In genomic region chr15:61186905-61187865, GRCh38 we compare ENCODE assay signal across 15 cellular contexts. TPM values are rescaled to one million over a fixed set of nuclear protein-coding genes. Genes with fewer than 3 reads are reported as not detected.
DNase-seq lines count a peak whose midpoint lies in the region; ATAC-seq and TF ChIP-seq lines count a peak whose summit lies in the region.
"Had no signal": no experiment of that assay in that cellular context is flagged by ENCODE, and none has a peak within 500 bp of the region (broad histone marks: within the 10 kb centered on the region; RNA-seq: fewer than 3 reads in every experiment).

No MANE protein-coding gene starts in this region.

- no peak for TF ChIP-seq EP300 in sigmoid colon (IDR thresholded peaks at IDR 0.05)

- H3K9ac ChIP-seq in GM23248, result no peak overlapping the region
- H3K9ac ChIP-seq: parathyroid adenoma had no signal

- H3K27ac ChIP-seq in GM23248, result no peak overlapping the region
- H3K27ac ChIP-seq in heart right ventricle, result peak overlapping the region in 2 of 10 donors; percentile 6 to 39
- peak overlapping the region in 3 of 4 donors; percentile 31 to 44 (median 41) for H3K27ac ChIP-seq in sigmoid colon
- H3K27ac ChIP-seq: parathyroid adenoma, Peyer's patch had no signal

- H3K4me1 ChIP-seq in GM23248 (ENCODE audit: insufficient read depth), result no peaks in the 10 kb centered on the region
- H3K4me1 ChIP-seq in heart right ventricle, result peaks cover 0 to 12% (median 0%) of the 10 kb centered on the region in 9 donors
- H3K4me1 ChIP-seq in sigmoid colon, result peaks cover 0 to 26% (median 13%) of the 10 kb centered on the region in 4 donors
- H3K4me1 ChIP-seq: parathyroid adenoma, Peyer's patch had no signal

- no peak overlapping the region for H3K4me2 ChIP-seq in GM23248 (ENCODE audit: unreplicated experiment)

- 0 out of 2 replicates have a peak, but pooled peaks have one; percentile 26 for ATAC-seq in WTC11
- ATAC-seq in heart right ventricle, result peak in 7 of 8 donors; percentile 56 to 77 (median 72)
- no peak for ATAC-seq in HG03039 (IDR thresholded peaks at IDR 0.05; ENCODE audit: unreplicated experiment)
- ATAC-seq in GM18519 (IDR thresholded peaks at IDR 0.05; ENCODE audit: low FRiP score, unreplicated experiment), result no peak
- ATAC-seq: stimulated activated effector memory CD8-positive, alpha-beta T cell treated with anti-CD3 and anti-CD28 coated beads, Interleukin-12 subunit alpha, Interleukin-12 subunit beta, amount 100 ng/mL, for 72 hours had no signal

- POLR2A ChIA-PET in WTC11 (lab: Charles Lee), result interaction anchor here (0.7 kb wide), 1 partner anchor 553 kb away, joined by 4 read pairs; no protein-coding TSS in a partner anchor

- no peak for TF ChIP-seq POLR2A in sigmoid colon (IDR thresholded peaks at IDR 0.05)

- in situ Hi-C loops in GM23248 (cut with MboI), result no loop called here

- H3K36me3 Mint-ChIP-seq in WTC11, result peaks cover 16% of the 10 kb centered on the region
- H3K36me3 Mint-ChIP-seq: stimulated activated effector memory CD8-positive, alpha-beta T cell treated with anti-CD3 and anti-CD28 coated beads, Interleukin-12 subunit alpha, Interleukin-12 subunit beta, amount 100 ng/mL, for 72 hours had no signal

- WGBS in GM23248 (ENCODE audit: low coverage in 1 of 2, low lambda C conversion rate in 2 of 2, missing lambda C conversion rate in 2 of 2), 2 experiments, result 43 to 52% methylated on average over 20 of the region's 20 CpGs
- WGBS in heart right ventricle, 2 donors, result 38 to 49% methylated on average over 20 of the region's 20 CpGs
- 72 to 85% methylated on average over 20 of the region's 20 CpGs for WGBS in sigmoid colon, 2 donors

- H4K20me1 ChIP-seq in GM23248 (ENCODE audit: insufficient read depth), result no peaks in the 10 kb centered on the region

- no peaks in the 10 kb centered on the region; the same call in 1 of the 2 replicates for H3K79me2 ChIP-seq in GM23248 (ENCODE audit: insufficient read depth)
- H3K79me2 ChIP-seq: parathyroid adenoma had no signal

- no peak overlapping the region for H2AFZ ChIP-seq in GM23248
- H2AFZ ChIP-seq: parathyroid adenoma had no signal

- no peaks in the 10 kb centered on the region for H3K9me2 ChIP-seq in GM23248 (ENCODE audit: insufficient read depth)

- intact Hi-C loops in heart right ventricle (cut with DNase I), result no loop called here
- intact Hi-C loops in sigmoid colon (cut with DNase I), result no loop called here

- H3K27me3 Mint-ChIP-seq in WTC11 (ENCODE audit: low read depth), result no peaks in the 10 kb centered on the region; the same call in 1 of the 2 replicates

- peaks cover 22% of the 10 kb centered on the region for H3K4me1 Mint-ChIP-seq in WTC11
- H3K4me1 Mint-ChIP-seq: activated CD4-positive, alpha-beta memory T cell treated with anti-CD3 and anti-CD28 coated beads, Interleukin-2, amount 10 ng/mL, durations not matched to agents 7 days and 5 days; stimulated activated effector memory CD8-positive, alpha-beta T cell treated with anti-CD3 and anti-CD28 coated beads, Interleukin-12 subunit alpha, Interleukin-12 subunit beta, amount 100 ng/mL, for 72 hours had no signal

- DNase-seq in GM23248 (peak; percentile 6), WTC11 (ENCODE audit: low spot score) (no peak), heart right ventricle (peak in 1 of 2 donors; percentile 39), sigmoid colon (peak; percentile 71), NCI-H526 treated with DMSO at 0.1 percent for 48 hours (lab: John Stamatoyannopoulos, UW) (no peak), AML-193 (lab: John Stamatoyannopoulos, UW) (no peak)
- DNase-seq: activated CD4-positive, alpha-beta memory T cell treated with anti-CD3 and anti-CD28 coated beads, Interleukin-2, amount 10 ng/mL, durations not matched to agents 7 days and 5 days; activated gamma-delta T cell; midbrain; Peyer's patch; stimulated activated CD4-positive, alpha-beta T cell treated with anti-CD3 and anti-CD28 coated beads, Interleukin-2, amount 100 ng/mL, for 24 hours had no signal

- no peak overlapping the region for H3K4me3 Mint-ChIP-seq in WTC11
- H3K4me3 Mint-ChIP-seq: activated CD4-positive, alpha-beta memory T cell treated with anti-CD3 and anti-CD28 coated beads, Interleukin-2, amount 10 ng/mL, durations not matched to agents 7 days and 5 days; stimulated activated effector memory CD8-positive, alpha-beta T cell treated with anti-CD3 and anti-CD28 coated beads, Interleukin-12 subunit alpha, Interleukin-12 subunit beta, amount 100 ng/mL, for 72 hours had no signal

- H3K36me3 ChIP-seq in GM23248 (ENCODE audit: low read depth), result no peaks in the 10 kb centered on the region
- no peaks in the 10 kb centered on the region for H3K36me3 ChIP-seq in heart right ventricle
- H3K36me3 ChIP-seq in sigmoid colon, result no peaks in the 10 kb centered on the region
- H3K36me3 ChIP-seq: Peyer's patch had no signal

- H3K27me3 ChIP-seq in GM23248 (replicated peaks; ENCODE audit: insufficient read depth), result no peaks in the 10 kb centered on the region
- peaks cover 0 to 10% (median 0%) of the 10 kb centered on the region in 7 donors for H3K27me3 ChIP-seq in heart right ventricle
- H3K27me3 ChIP-seq in sigmoid colon, result no peaks in the 10 kb centered on the region
- H3K27me3 ChIP-seq: Peyer's patch had no signal

- no peaks in the 10 kb centered on the region for H3F3A ChIP-seq in GM23248 (ENCODE audit: insufficient read depth)

- TF ChIP-seq CTCF in WTC11 (IDR thresholded peaks at IDR 0.05) (no peak), heart right ventricle (IDR thresholded peaks at IDR 0.05) (no peak), sigmoid colon (IDR thresholded peaks at IDR 0.05) (no peak)

- CTCF ChIA-PET in WTC11 (lab: Charles Lee), result interaction anchor here (2.2 kb wide), 1 partner anchor 8 kb away, joined by 8 read pairs; no protein-coding TSS in a partner anchor

- H3K27ac Mint-ChIP-seq in WTC11, result no peak overlapping the region
- H3K27ac Mint-ChIP-seq: activated CD4-positive, alpha-beta memory T cell treated with anti-CD3 and anti-CD28 coated beads, Interleukin-2, amount 10 ng/mL, durations not matched to agents 7 days and 5 days; stimulated activated effector memory CD8-positive, alpha-beta T cell treated with anti-CD3 and anti-CD28 coated beads, Interleukin-12 subunit alpha, Interleukin-12 subunit beta, amount 100 ng/mL, for 72 hours had no signal

- H3K4me3 ChIP-seq in GM23248, result no peak overlapping the region
- H3K4me3 ChIP-seq in heart right ventricle, result peak overlapping the region in 5 of 10 donors; percentile 3 to 18 (median 14)
- peak overlapping the region in 3 of 4 donors; percentile 9 to 18 (median 13) for H3K4me3 ChIP-seq in sigmoid colon
- H3K4me3 ChIP-seq: Peyer's patch had no signal

- H3K9me3 Mint-ChIP-seq in WTC11, result peaks cover 20% of the 10 kb centered on the region
- H3K9me3 Mint-ChIP-seq: activated CD4-positive, alpha-beta memory T cell treated with anti-CD3 and anti-CD28 coated beads, Interleukin-2, amount 10 ng/mL, durations not matched to agents 7 days and 5 days had no signal

- H3K9me3 ChIP-seq in GM23248 (ENCODE audit: low read depth) (no peaks in the 10 kb centered on the region), heart right ventricle (peaks cover 0 to 4% (median 0%) of the 10 kb centered on the region in 11 donors), sigmoid colon (no peaks in the 10 kb centered on the region)
- H3K9me3 ChIP-seq: Peyer's patch had no signal

TF ChIP-seq in WTC11, 78 proteins besides CTCF, POLR2A, EP300 and RAD21 (continues in another document):
- TF ChIP-seq FOXP1 (CRISPR knock-in tag; IDR thresholded peaks at IDR 0.05; ENCODE audit: borderline replicate concordance) (no peak), ZNF138 (CRISPR knock-in tag; conservative IDR thresholded peaks at IDR 0.05) (no peak), NFYB (CRISPR knock-in tag; conservative IDR thresholded peaks at IDR 0.05; ENCODE audit: low read depth) (no peak), NFATC4 (CRISPR knock-in tag; IDR thresholded peaks at IDR 0.05) (no peak), FOXJ3 (CRISPR knock-in tag; IDR thresholded peaks at IDR 0.05; ENCODE audit: borderline replicate concordance) (no peak), CREM (CRISPR knock-in tag; IDR thresholded peaks at IDR 0.05) (no peak), ZSCAN18 (CRISPR knock-in tag; IDR thresholded peaks at IDR 0.05) (no peak)

RNA-seq across cellular contexts. Expression of gene RORA, which starts 41.9 kb away (rescaled TPM):
- 8.0 and 13.2 TPM in 2 replicates for total RNA-seq in GM23248 (2014; rRNA removed; shearing (Covaris generic))
- polyA plus RNA-seq in GM23248 (2016; fragmentation: Nextera tagmentation; extraction: Ambion mirVana), result 9.6 and 10.4 TPM in 2 replicates
- 12.8 to 14.7 TPM (median 12.9 TPM) in 3 replicates for total RNA-seq in WTC11 (2021)
- 10 to 100 TPM; 11.2 to 22.8 (median 17.2) TPM for total RNA-seq in heart right ventricle
- 1 to 10 TPM; 1.4 to 3.4 TPM for polyA plus RNA-seq in heart right ventricle
- total RNA-seq in sigmoid colon, result 10 to 100 TPM; 40.0 to 66.2 (median 52.6) TPM
- polyA plus RNA-seq in sigmoid colon, result 1 to 10 TPM in 2 of 3 donors, under 1 TPM in 1; 0.92 to 4.8 (median 2.7) TPM

Comparison
In these comparisons a context has a peak if more than half of its experiments do, and no peak if none do; other contexts are left out.
1. DNase-seq: peak in GM23248 (single experiment) and sigmoid colon (single experiment); none in WTC11 (single experiment), NCI-H526 treated with DMSO at 0.1 percent for 48 hours (single experiment) and AML-193 (0 of 2).
2. ATAC-seq: peak in WTC11 (single experiment) and heart right ventricle (7 of 8); none in HG03039 (single experiment) and GM18519 (single experiment).